ENCODE assay signal across 19 cellular contexts in genomic region chr13:106038752-106039151, GRCh38.
DNase-seq lines count a peak whose midpoint lies in the region; ATAC-seq, FAIRE-seq and TF ChIP-seq lines count a peak whose summit lies in the region.
"Had no signal": no experiment of that assay in that cellular context is flagged by ENCODE, and none has a peak within 500 bp of the region (broad histone marks: within the 10 kb centered on the region; RNA-seq: fewer than 3 reads in every experiment).

No MANE protein-coding gene starts in this region.

- no peak overlapping the region for H3K4me3 ChIP-seq in ACC112 (ENCODE audit: low read depth, low read length)
- H3K4me3 ChIP-seq in astrocyte (ENCODE audit: insufficient read depth, low read depth, low read length): no peak overlapping the region
- H3K4me3 ChIP-seq: left ventricle myocardium inferior, upper lobe of left lung had no signal

- H3K4me1 ChIP-seq in ACC112 (ENCODE audit: control insufficient read depth, insufficient read depth, low read length, unreplicated experiment) (no peaks in the 10 kb centered on the region), astrocyte (ENCODE audit: insufficient read depth, low read length) (no peaks in the 10 kb centered on the region)
- H3K4me1 ChIP-seq: left ventricle myocardium inferior, upper lobe of left lung had no signal

- DNase-seq in HFFc6 (peak; percentile 83), astrocyte (ENCODE audit: low read depth) (peak; percentile 91), foreskin melanocyte (peak; percentile 48), medulla oblongata (ENCODE audit: extremely low spot score) (no peak), NCI-H187 (lab: John Stamatoyannopoulos, UW) (no peak)
- DNase-seq: activated CD4-positive, alpha-beta memory T cell treated with anti-CD3 and anti-CD28 coated beads for 36 hours; activated gamma-delta T cell; H9; left ventricle myocardium inferior; NCI-H1417; NCI-H526; RPMI8226; stimulated activated CD8-positive, alpha-beta memory T cell treated with anti-CD3 and anti-CD28 coated beads, Interleukin-4, amount 100 ng/mL, for 48 hours; T-helper 9 cell; upper lobe of left lung had no signal

- no peak for ATAC-seq in GM21786 (IDR thresholded peaks at IDR 0.05; ENCODE audit: unreplicated experiment)
- ATAC-seq in HG03097 (IDR thresholded peaks at IDR 0.05; ENCODE audit: low FRiP score, unreplicated experiment): no peak
- ATAC-seq: HepG2 had no signal

- no peaks in the 10 kb centered on the region for H3K27me3 ChIP-seq in ACC112 (ENCODE audit: insufficient read depth, low read length)
- no peaks in the 10 kb centered on the region for H3K27me3 ChIP-seq in astrocyte (ENCODE audit: insufficient read depth, low read length)
- H3K27me3 ChIP-seq: upper lobe of left lung had no signal

- H3K4me3 Mint-ChIP-seq in HFFc6: peak overlapping the region; percentile 14; the same call in 1 of the 2 replicates
- no peak overlapping the region for H3K4me3 Mint-ChIP-seq in astrocyte (ENCODE audit: unreplicated experiment)
- H3K4me3 Mint-ChIP-seq: activated CD4-positive, alpha-beta memory T cell treated with anti-CD3 and anti-CD28 coated beads for 36 hours; H9 had no signal

- peak; percentile 86 for FAIRE-seq in astrocyte (lab: Jason Lieb, UNC)
- FAIRE-seq: HepG2 had no signal

- H3K27ac ChIP-seq in ACC112 (ENCODE audit: low read depth, low read length) (peak overlapping the region; percentile 23; the same call in 1 of the 2 replicates), astrocyte (ENCODE audit: low read depth, low read length) (no peak overlapping the region)
- H3K27ac ChIP-seq: left ventricle myocardium inferior, upper lobe of left lung had no signal

- H3K27ac Mint-ChIP-seq in HFFc6 (peak overlapping the region; percentile 48), astrocyte (ENCODE audit: unreplicated experiment) (peak overlapping the region; percentile 90)
- H3K27ac Mint-ChIP-seq: activated CD4-positive, alpha-beta memory T cell treated with anti-CD3 and anti-CD28 coated beads for 36 hours; H9 had no signal

- H3K9me3 Mint-ChIP-seq in HFFc6 (no peaks in the 10 kb centered on the region), astrocyte (ENCODE audit: unreplicated experiment) (peaks cover 6% of the 10 kb centered on the region)
- H3K9me3 Mint-ChIP-seq: activated CD4-positive, alpha-beta memory T cell treated with anti-CD3 and anti-CD28 coated beads for 36 hours; H9 had no signal

- H3K36me3 ChIP-seq in ACC112 (ENCODE audit: insufficient read depth, low read length) (no peaks in the 10 kb centered on the region), astrocyte (ENCODE audit: insufficient read depth, low read length) (no peaks in the 10 kb centered on the region)
- H3K36me3 ChIP-seq: left ventricle myocardium inferior, upper lobe of left lung had no signal

- H3K4me2 ChIP-seq in astrocyte (ENCODE audit: low read length): peak overlapping the region; percentile 4

- H3K79me2 ChIP-seq in ACC112 (ENCODE audit: control insufficient read depth, insufficient read depth, low read length, unreplicated experiment): no peaks in the 10 kb centered on the region
- no peaks in the 10 kb centered on the region for H3K79me2 ChIP-seq in astrocyte (ENCODE audit: insufficient read depth, low read length)

- no peaks in the 10 kb centered on the region for H3K9me3 ChIP-seq in astrocyte (ENCODE audit: insufficient read depth, low read depth, low read length)
- H3K9me3 ChIP-seq: left ventricle myocardium inferior, upper lobe of left lung had no signal

- peaks cover 37% of the 10 kb centered on the region for H3K4me1 Mint-ChIP-seq in HFFc6 (ENCODE audit: low read depth)
- H3K4me1 Mint-ChIP-seq in astrocyte (ENCODE audit: low read depth, unreplicated experiment): peaks cover 17% of the 10 kb centered on the region

- H2AFZ ChIP-seq in ACC112 (ENCODE audit: low read length, unreplicated experiment): peak overlapping the region; percentile 25
- H2AFZ ChIP-seq in astrocyte (ENCODE audit: low read depth, low read length): peak overlapping the region; percentile 8

- no peaks in the 10 kb centered on the region for H4K20me1 ChIP-seq in astrocyte (ENCODE audit: insufficient read depth, low read length)

- TF ChIP-seq CTCF in HFFc6 (IDR thresholded peaks at IDR 0.05): no peak
- TF ChIP-seq CTCF in astrocyte (IDR thresholded peaks at IDR 0.05; ENCODE audit: insufficient read depth, low read depth, low read length): no peak

- no peak overlapping the region for H3K9ac ChIP-seq in astrocyte (ENCODE audit: low read length)

- H3K27me3 Mint-ChIP-seq in HFFc6 (ENCODE audit: insufficient read depth) (peaks cover 1% of the 10 kb centered on the region; the same call in 1 of the 2 replicates), astrocyte (ENCODE audit: low read depth, unreplicated experiment) (no peaks in the 10 kb centered on the region)
- H3K27me3 Mint-ChIP-seq: activated CD4-positive, alpha-beta memory T cell treated with anti-CD3 and anti-CD28 coated beads for 36 hours had no signal

- H3K36me3 Mint-ChIP-seq in HFFc6 (ENCODE audit: low read depth): no peaks in the 10 kb centered on the region
- no peaks in the 10 kb centered on the region for H3K36me3 Mint-ChIP-seq in astrocyte (ENCODE audit: low read depth, unreplicated experiment)
- H3K36me3 Mint-ChIP-seq: activated CD4-positive, alpha-beta memory T cell treated with anti-CD3 and anti-CD28 coated beads for 36 hours had no signal

Comparison
In these comparisons a context has a peak if more than half of its experiments do, and no peak if none do; other contexts are left out.
1. DNase-seq: peak in HFFc6 (single experiment), astrocyte (single experiment) and foreskin melanocyte (single experiment); none in medulla oblongata (single experiment) and NCI-H187 (0 of 2).